Comparison of ENCODE assay signal across 8 cellular contexts in the genomic region with DNA sequence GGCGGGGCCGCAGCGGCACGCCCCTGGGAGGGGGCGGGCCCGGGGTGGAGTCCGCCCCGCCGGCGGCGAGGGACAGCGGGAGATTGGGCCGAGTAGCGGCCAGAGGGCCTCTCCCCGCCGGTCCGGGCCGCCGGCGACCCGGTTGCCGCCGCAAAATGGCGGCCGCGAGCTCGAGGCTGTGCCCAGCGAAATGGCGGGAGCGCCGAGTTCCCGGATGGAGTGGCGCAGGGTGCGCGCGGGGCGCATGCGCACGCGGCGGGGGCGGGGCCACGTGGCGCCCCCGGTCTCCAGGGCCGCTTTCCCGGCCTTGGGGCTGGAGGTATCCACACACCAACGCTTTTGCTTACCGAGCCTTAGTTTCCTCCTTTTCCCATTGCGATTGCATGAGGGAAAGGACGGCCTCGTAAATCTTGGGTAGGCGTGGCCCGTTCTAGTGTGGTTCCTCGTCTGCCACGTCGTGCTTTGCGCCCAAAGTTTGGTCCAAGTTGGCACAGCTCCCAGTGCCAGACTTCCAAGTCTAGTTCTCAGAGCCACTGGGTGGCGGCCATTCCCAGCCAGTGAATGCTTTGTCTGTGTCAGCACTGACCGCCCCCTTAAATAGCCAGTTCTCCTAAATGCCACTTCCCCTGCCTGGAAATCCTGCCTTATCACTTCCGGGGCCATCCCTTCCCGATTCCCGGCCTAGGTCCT.
DNase-seq lines count a peak whose midpoint lies in the region; ATAC-seq, FAIRE-seq and TF ChIP-seq lines count a peak whose summit lies in the region.

No MANE protein-coding gene starts in this region.

- H3K4me1 Mint-ChIP-seq in nephron: peaks cover 75% of the 10 kb centered on the region

- peak overlapping the region; percentile 90 to 94 (median 92) for H3K4me3 Mint-ChIP-seq in nephron

- peak overlapping the region; percentile 93 for H3K27ac ChIP-seq in substantia nigra (ENCODE audit: low read depth, low read length, poor library complexity, severe bottlenecking)

- DNase-seq in DMS53 (lab: John Stamatoyannopoulos, UW): peak; percentile 89
- peak; percentile 94 for DNase-seq in HuH-7.5 (ENCODE audit: low spot score)
- DNase-seq in RCC 7860 (ENCODE audit: low spot score): peak; percentile 82
- DNase-seq in activated effector memory CD4-positive, alpha-beta T cell treated with Interleukin-2 at 50 U/mL for 16 hours: peak; percentile 79
- DNase-seq in fibroblast of the conjunctiva (ENCODE audit: low read depth): peak; percentile 81
- DNase-seq in substantia nigra (lab: John Stamatoyannopoulos, UW): peak in 47 of 49 donors; percentile 38 to 92 (median 79)

- peak; percentile 10 for FAIRE-seq in RCC 7860 (lab: Jason Lieb, UNC)

- no peak for TF ChIP-seq CTCF in nephron (IDR thresholded peaks at IDR 0.05; ENCODE audit: unreplicated experiment in 3 of 3)

- ATAC-seq in GM21515 (IDR thresholded peaks at IDR 0.05; ENCODE audit: unreplicated experiment): peak; percentile 21

- H3K27ac Mint-ChIP-seq in nephron: peak overlapping the region; percentile 83 to 98 (median 95)

- H3K9me3 Mint-ChIP-seq in nephron: no peaks in the 10 kb centered on the region

- peaks cover 5% of the 10 kb centered on the region for H3K27me3 Mint-ChIP-seq in nephron (ENCODE audit: low read depth)

- H3K36me3 Mint-ChIP-seq in nephron (ENCODE audit: low read depth): peaks cover 40% of the 10 kb centered on the region

Comparison
In these comparisons a context has a peak if more than half of its experiments do, and no peak if none do; other contexts are left out.
1. Peak in every context shown above with its lines: DNase-seq, ATAC-seq and H3K27ac ChIP-seq.